In genomic region chr17:64205804-64206203, GRCh38 we compare ENCODE assay signal across 25 cellular contexts. TPM values are rescaled to one million over a fixed set of nuclear protein-coding genes. Genes with fewer than 3 reads are reported as not detected.
DNase-seq lines count a peak whose midpoint lies in the region; ATAC-seq, FAIRE-seq and TF ChIP-seq lines count a peak whose summit lies in the region.
"Had no signal": no experiment of that assay in that cellular context is flagged by ENCODE, and none has a peak within 500 bp of the region (broad histone marks: within the 10 kb centered on the region; RNA-seq: fewer than 3 reads in every experiment).

No MANE protein-coding gene starts in this region.

- CTCF ChIA-PET in A549 (lab: Yijun Ruan, JAX): interaction anchor here (0.6 to 1.9 kb wide), 4 partner anchors 8 to 177 kb away, joined by 3 to 7 read pairs (median 4); no protein-coding TSS in a partner anchor

- peaks cover 30% of the 10 kb centered on the region in 2 donors for H3K4me1 Mint-ChIP-seq in natural killer cell

- no peaks in the 10 kb centered on the region for H3K27me3 Mint-ChIP-seq in natural killer cell (ENCODE audit: low read depth in 2 of 2)
- H3K27me3 Mint-ChIP-seq: CD4-positive, alpha-beta T cell; CD8-positive, alpha-beta memory T cell had no signal

- no peak for DNase-seq in A549 (ENCODE audit: low read depth in 1 of 2, low spot score in 1 of 2)
- DNase-seq in NCI-H526 (lab: John Stamatoyannopoulos, UW): peak; percentile 59 to 68
- peak; percentile 46 for DNase-seq in amniotic epithelial cell (ENCODE audit: low read depth)
- DNase-seq in fibroblast of the aortic adventitia (ENCODE audit: low read depth): peak; percentile 32
- no peak for DNase-seq in natural killer cell
- DNase-seq in aorta: no peak
- no peak for DNase-seq in H54 (ENCODE audit: insufficient read length, low spot score)
- DNase-seq: ACHN; BE2C; CD4-positive, alpha-beta T cell; CD8-positive, alpha-beta memory T cell; DMS 273 treated with DMSO at 0.1 percent for 48 hours; DMS79 treated with DMSO at 0.1 percent for 48 hours; GF-D8; HFFc6 had no signal

- H3K27ac ChIP-seq in A549 (no peak overlapping the region), aorta (ENCODE audit: low read depth in 1 of 2, low read length in 2 of 2) (peak overlapping the region in 1 of 2 donors; percentile 21)
- H3K27ac ChIP-seq: 22Rv1; BLaER1 treated with 17β-estradiol and CSF1 and Interleukin-3, amounts not matched to agents 10 nM and 100 nM had no signal

- intact Hi-C loops in natural killer cell (cut with micrococcal nuclease): no loop called here
- intact Hi-C loops in aorta (cut with DNase I): no loop called here

- no peaks in the 10 kb centered on the region for H3K9me3 Mint-ChIP-seq in natural killer cell
- H3K9me3 Mint-ChIP-seq: CD14-positive monocyte; CD4-positive, alpha-beta T cell; CD8-positive, alpha-beta memory T cell; GM23338; HFFc6 had no signal

- ATAC-seq in A549: no peak
- no peak for ATAC-seq in GM21367 (IDR thresholded peaks at IDR 0.05; ENCODE audit: unreplicated experiment)
- no peak for ATAC-seq in natural killer cell
- no peak for ATAC-seq in aorta (ENCODE audit: low FRiP score)
- ATAC-seq: GM23338 had no signal

- POLR2A ChIA-PET in A549 (lab: Yijun Ruan, JAX): no interaction called here

- WGBS in A549 (ENCODE audit: missing lambda C conversion rate): 77% methylated on average over 2 of the region's 2 CpGs
- 15 to 18% methylated on average over 2 of the region's 2 CpGs for WGBS in aorta, 2 donors

- H3K4me3 ChIP-seq in A549 (no peak overlapping the region), fibroblast of the aortic adventitia (ENCODE audit: low read depth, low read length) (no peak overlapping the region), aorta (ENCODE audit: low read length in 2 of 2) (no peak overlapping the region)
- H3K4me3 ChIP-seq: BLaER1 treated with 17β-estradiol and CSF1 and Interleukin-3, amounts not matched to agents 10 nM and 100 nM; GM23338; HAP-1 had no signal

- TF ChIP-seq RAD21 in A549 (conservative IDR thresholded peaks at IDR 0.05 in 1 of 2, IDR thresholded peaks at IDR 0.05 in 1 of 2): no peak

- no peak overlapping the region for H3K27ac Mint-ChIP-seq in natural killer cell
- H3K27ac Mint-ChIP-seq: CD4-positive, alpha-beta T cell; CD8-positive, alpha-beta memory T cell; GM23338; HFFc6 had no signal

- TF ChIP-seq CTCF in A549 (IDR thresholded peaks at IDR 0.05) (no peak), fibroblast of the aortic adventitia (IDR thresholded peaks at IDR 0.05; ENCODE audit: insufficient read depth, low read length) (no peak), natural killer cell (IDR thresholded peaks at IDR 0.05) (no peak)

- TF ChIP-seq POLR2A in A549 (IDR thresholded peaks at IDR 0.05; ENCODE audit: low read length) (no peak), H54 (IDR thresholded peaks at IDR 0.05; ENCODE audit: low read depth, low read length) (no peak)

- no peaks in the 10 kb centered on the region for H3K36me3 ChIP-seq in aorta (ENCODE audit: control insufficient read depth in 1 of 2, insufficient read depth in 2 of 2, low read length in 1 of 2)
- H3K36me3 ChIP-seq: BE2C, HAP-1 had no signal

- no peak for FAIRE-seq in A549 (lab: Jason Lieb, UNC)
- no peak for FAIRE-seq in H54 (lab: Jason Lieb, UNC)
- FAIRE-seq: A204.1, D721Med, GM12891, GM18507 had no signal

- no peak overlapping the region for H3K4me2 ChIP-seq in A549
- H3K4me2 ChIP-seq: BLaER1 treated with 17β-estradiol and CSF1 and Interleukin-3, amounts not matched to agents 10 nM and 100 nM; GM23338 had no signal

- H3K36me3 Mint-ChIP-seq in natural killer cell: no peaks in the 10 kb centered on the region

- no peak overlapping the region for H3K4me3 Mint-ChIP-seq in natural killer cell
- H3K4me3 Mint-ChIP-seq: CD14-positive monocyte; CD4-positive, alpha-beta T cell; CD8-positive, alpha-beta memory T cell; GM23338; HFFc6 had no signal

- H3K4me1 ChIP-seq in A549: peaks cover 3% of the 10 kb centered on the region; the same call in 2 of the 3 replicates
- H3K4me1 ChIP-seq in aorta (ENCODE audit: control insufficient read depth in 1 of 2, insufficient read depth in 2 of 2, low read length in 2 of 2): peaks cover 2% of the 10 kb centered on the region in 2 donors
- H3K4me1 ChIP-seq: BE2C had no signal

- no peaks in the 10 kb centered on the region for H3K27me3 ChIP-seq in aorta (ENCODE audit: control insufficient read depth in 1 of 2, insufficient read depth in 2 of 2, low read length in 1 of 2)
- H3K27me3 ChIP-seq: BE2C; BLaER1 treated with 17β-estradiol and CSF1 and Interleukin-3, amounts not matched to agents 10 nM and 100 nM had no signal

- no peak for TF ChIP-seq EP300 in A549 (IDR thresholded peaks at IDR 0.05)

- H3K9me3 ChIP-seq in A549 (no peaks in the 10 kb centered on the region), aorta (ENCODE audit: control insufficient read depth, low read length) (no peaks in the 10 kb centered on the region)
- H3K9me3 ChIP-seq: BE2C; BLaER1 treated with 17β-estradiol and CSF1 and Interleukin-3, amounts not matched to agents 10 nM and 100 nM; HAP-1 had no signal

TF ChIP-seq in A549, 52 proteins besides CTCF, POLR2A, EP300 and RAD21:
- TF ChIP-seq, protein P1, sequence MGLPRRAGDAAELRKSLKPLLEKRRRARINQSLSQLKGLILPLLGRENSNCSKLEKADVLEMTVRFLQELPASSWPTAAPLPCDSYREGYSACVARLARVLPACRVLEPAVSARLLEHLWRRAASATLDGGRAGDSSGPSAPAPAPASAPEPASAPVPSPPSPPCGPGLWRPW (IDR thresholded peaks at IDR 0.05): 0 out of 2 replicates have a peak, but pooled peaks have one; percentile 10
- TF ChIP-seq, protein P2, sequence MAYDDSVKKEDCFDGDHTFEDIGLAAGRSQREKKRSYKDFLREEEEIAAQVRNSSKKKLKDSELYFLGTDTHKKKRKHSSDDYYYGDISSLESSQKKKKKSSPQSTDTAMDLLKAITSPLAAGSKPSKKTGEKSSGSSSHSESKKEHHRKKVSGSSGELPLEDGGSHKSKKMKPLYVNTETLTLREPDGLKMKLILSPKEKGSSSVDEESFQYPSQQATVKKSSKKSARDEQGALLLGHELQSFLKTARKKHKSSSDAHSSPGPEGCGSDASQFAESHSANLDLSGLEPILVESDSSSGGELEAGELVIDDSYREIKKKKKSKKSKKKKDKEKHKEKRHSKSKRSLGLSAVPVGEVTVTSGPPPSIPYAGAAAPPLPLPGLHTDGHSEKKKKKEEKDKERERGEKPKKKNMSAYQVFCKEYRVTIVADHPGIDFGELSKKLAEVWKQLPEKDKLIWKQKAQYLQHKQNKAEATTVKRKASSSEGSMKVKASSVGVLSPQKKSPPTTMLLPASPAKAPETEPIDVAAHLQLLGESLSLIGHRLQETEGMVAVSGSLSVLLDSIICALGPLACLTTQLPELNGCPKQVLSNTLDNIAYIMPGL (CRISPR knock-in tag; IDR thresholded peaks at IDR 0.05; ENCODE audit: borderline replicate concordance): no peak
- TF ChIP-seq RARB (CRISPR knock-in tag; IDR thresholded peaks at IDR 0.05): no peak
- TF ChIP-seq HDAC2 (IDR thresholded peaks at IDR 0.05): no peak

RNA-seq across cellular contexts. Expression of gene TEX2, which starts 57.3 kb away (rescaled TPM):
- polyA plus RNA-seq in A549 (2011; rRNA removed) (15.0 and 16.2 TPM in 2 replicates), A549 (2017; fragmentation: RNase III; extraction: RNeasy Plus Mini Kit Qiagen cat#74134 plus additional on column Dnase treatment) (9.3 to 9.6 TPM (median 9.3 TPM) in 3 replicates), aorta (10 to 100 TPM; 10.9 to 21.8 TPM)
- 6.6 and 7.6 TPM in 2 replicates for polyA plus RNA-seq in A549 (2012; cell fraction: cytosol; rRNA removed)
- 5.4 and 6.6 TPM in 2 replicates for polyA plus RNA-seq in A549 (2012; cell fraction: nucleus; rRNA removed)
- 15.5 and 16.8 TPM in 2 replicates for polyA minus RNA-seq in A549 (2011; rRNA and poly(A)+ RNA removed)
- total RNA-seq in fibroblast of the aortic adventitia (ENCODE audit: low replicate concordance) (24.4 and 24.6 TPM in 2 replicates), natural killer cell (10 to 100 TPM in 2 of 3 donors, 1 to 10 TPM in 1; 8.3 to 16.3 (median 11.3) TPM), aorta (10 to 100 TPM; 26.6 to 29.4 TPM)

Comparison
In these comparisons a context has a peak if more than half of its experiments do, and no peak if none do; other contexts are left out.
1. DNase-seq: peak in NCI-H526 (2 of 2), amniotic epithelial cell (single experiment) and fibroblast of the aortic adventitia (single experiment); none in A549 (0 of 2), natural killer cell (single experiment), aorta (0 of 2) and H54 (single experiment).